Comparison of ENCODE assay signal across 9 cellular contexts in the genomic region with DNA sequence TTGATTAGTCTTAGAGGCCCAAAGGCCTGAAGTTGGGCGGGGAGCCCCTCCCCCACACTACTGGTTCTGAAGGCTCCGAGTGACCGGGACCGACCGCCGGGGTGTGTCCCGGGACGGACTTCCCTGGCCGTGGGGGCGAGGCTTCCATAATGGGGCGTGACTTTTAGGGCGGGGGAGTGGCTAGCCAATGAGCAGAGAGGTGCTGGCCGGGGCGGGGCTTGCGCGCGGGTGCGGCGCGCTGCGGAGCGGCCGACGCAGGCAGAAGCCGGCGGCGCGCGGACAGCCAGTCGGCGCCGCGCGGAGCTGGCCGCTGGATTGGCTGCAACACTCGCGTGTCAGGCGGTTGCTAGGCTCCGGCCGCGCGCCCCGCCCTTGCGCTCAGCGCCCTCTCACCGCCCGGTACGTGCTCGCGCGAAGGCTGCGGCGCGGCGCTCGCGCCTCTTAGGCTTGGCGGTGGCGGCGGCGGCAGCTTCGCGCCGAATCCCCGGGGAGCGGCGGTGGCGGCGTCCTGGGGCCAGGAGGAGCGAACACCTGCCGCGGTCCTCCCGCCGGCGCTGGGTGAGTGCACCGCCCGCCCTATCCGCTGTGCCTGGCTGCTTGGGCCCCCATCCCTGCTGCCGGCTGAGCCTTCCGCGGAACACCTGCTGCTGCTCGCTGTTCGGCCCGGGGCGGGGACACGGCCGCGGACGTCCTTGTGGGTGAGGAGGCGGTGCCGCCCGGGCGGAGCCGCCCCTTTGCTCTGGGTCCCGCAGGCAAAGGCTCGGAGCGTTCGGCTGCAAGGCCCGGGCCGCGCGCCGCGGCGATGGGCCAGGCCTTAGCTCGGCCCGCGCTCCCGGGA. TPM values are rescaled to one million over a fixed set of nuclear protein-coding genes. Genes with fewer than 3 reads are reported as not detected.
A peak's percentile ranks its signal among the peaks of the same experiment; 100 is the strongest.
DNase-seq lines count a peak whose midpoint lies in the region; ATAC-seq, FAIRE-seq and TF ChIP-seq lines count a peak whose summit lies in the region.
"Had no signal": no experiment of that assay in that cellular context is flagged by ENCODE, and none has a peak within 500 bp of the region (broad histone marks: within the 10 kb centered on the region; RNA-seq: fewer than 3 reads in every experiment).

A gene (plus strand): TSS at position 392 of the 838 bp plus-strand sequence. CDS start 40,268 bp downstream, outside the sequence.

- TF ChIP-seq POLR2A in GM19099 (IDR thresholded peaks at IDR 0.05; ENCODE audit: extremely low read depth, insufficient read length, low read depth): peak; percentile 85

- H3K27ac ChIP-seq in keratinocyte (ENCODE audit: control insufficient read depth, insufficient read depth, low read length): peak within 1 kb of the TSS; percentile 95

- H3K79me2 ChIP-seq in keratinocyte (ENCODE audit: control insufficient read depth, insufficient read depth, low read length): peaks cover 23% of the 10 kb centered on the region

- peak within 1 kb of the TSS; percentile 67 to 92 (median 79) for H3K4me3 ChIP-seq in keratinocyte (ENCODE audit: control insufficient read depth in 2 of 3, extremely low read depth in 1 of 3, insufficient read depth in 2 of 3, low read depth in 1 of 3, low read length in 3 of 3)

- FAIRE-seq in keratinocyte (lab: Jason Lieb, UNC): no peak
- FAIRE-seq: colon had no signal

- ATAC-seq in HG03378 (IDR thresholded peaks at IDR 0.05; ENCODE audit: unreplicated experiment): peak; percentile 60

- no peaks in the 10 kb centered on the region for H4K20me1 ChIP-seq in keratinocyte (ENCODE audit: control insufficient read depth, extremely low read depth, insufficient read depth, low read length)

- peak within 1 kb of the TSS; percentile 100 for H3K4me2 ChIP-seq in keratinocyte (ENCODE audit: control insufficient read depth, extremely low read depth, insufficient read depth, low read depth, low read length)

- dilution Hi-C loops in keratinocyte (cut with MboI; ENCODE audit: extremely low pct_ligation_motif_present, low sequenced_read_pairs): no loop called here

- DNase-seq in AG20443 (ENCODE audit: low spot score): peak; percentile 98
- DNase-seq in NCI-H460 (ENCODE audit: extremely low read depth, low read depth): peak; percentile 94
- DNase-seq in activated CD4-positive, CD25-positive, alpha-beta regulatory T cell treated with anti-CD3 and anti-CD28 coated beads, Interleukin-2, amount 50 U/mL, for 72 hours: peak; percentile 97
- peak; percentile 96 for DNase-seq in cerebellar cortex (ENCODE audit: low spot score)
- peak; percentile 77 for DNase-seq in keratinocyte (ENCODE audit: low read depth, low spot score)
- DNase-seq in stimulated activated CD4-positive, alpha-beta T cell treated with anti-CD3 and anti-CD28 coated beads, Interleukin-12 subunit alpha, Interleukin-12 subunit beta, amount 100 ng/mL, for 48 hours (ENCODE audit: low read depth in 2 of 3, low spot score in 1 of 3): peak; percentile 89 to 96 (median 96)

- H3K4me1 ChIP-seq in keratinocyte (ENCODE audit: control insufficient read depth, extremely low read depth, insufficient read depth, low read length): peaks cover 22% of the 10 kb centered on the region

- no peaks in the 10 kb centered on the region for H3K9me3 ChIP-seq in keratinocyte (ENCODE audit: control insufficient read depth, low read depth, low read length)

- H3K36me3 ChIP-seq in keratinocyte (ENCODE audit: control insufficient read depth in 2 of 2, extremely low read depth in 1 of 2, insufficient read depth in 2 of 2, low read length in 2 of 2): no peaks in the 10 kb centered on the region

- H3K9ac ChIP-seq in keratinocyte (ENCODE audit: control insufficient read depth, extremely low read depth, insufficient read depth, low read length): peak within 1 kb of the TSS; percentile 86

- no peaks in the 10 kb centered on the region for H3K27me3 ChIP-seq in keratinocyte (ENCODE audit: control insufficient read depth, extremely low read depth, insufficient read depth, low read length)

- no peak for TF ChIP-seq CTCF in keratinocyte (optimal IDR thresholded peaks at IDR 0.05 in 1 of 3, IDR thresholded peaks at IDR 0.05 in 1 of 3, conservative IDR thresholded peaks at IDR 0.05 in 1 of 3; ENCODE audit: extremely low read depth in 1 of 3, insufficient read depth in 2 of 3, low read length in 3 of 3)

- H3K9me1 ChIP-seq in keratinocyte (ENCODE audit: control insufficient read depth, extremely low read depth, insufficient read depth, low read length): no peaks in the 10 kb centered on the region

- peak within 1 kb of the TSS; percentile 94 for H2AFZ ChIP-seq in keratinocyte (ENCODE audit: control insufficient read depth, low read length)

RNA-seq across cellular contexts. Expression of the gene that starts here (rescaled TPM):
- 46.5 and 46.6 TPM in 2 replicates for total RNA-seq in NCI-H460 (2014; rRNA removed; shearing (Covaris generic))
- 59.4 and 145 TPM in 2 replicates for polyA plus RNA-seq in NCI-H460 (2014; cell fraction: nucleus; rRNA removed)
- polyA plus RNA-seq in keratinocyte: 22.0 to 34.4 TPM (median 32.9 TPM) in 3 replicates
- 8.2 TPM for polyA plus RNA-seq in keratinocyte (2011; ENCODE audit: low read depth)
- 10.4 and 11.3 TPM in 2 replicates for polyA plus RNA-seq in keratinocyte (2011; cell fraction: cytosol; rRNA removed)
- 71.4 and 71.9 TPM in 2 replicates for polyA plus RNA-seq in keratinocyte (2011; cell fraction: nucleus; rRNA removed)
- polyA plus RNA-seq in keratinocyte (2012; ENCODE audit: low replicate concordance): 29.5 and 36.6 TPM in 2 replicates
- polyA minus RNA-seq in keratinocyte: 72.6 to 230 TPM (median 84.9 TPM) in 3 replicates
- 34.0 TPM for polyA minus RNA-seq in keratinocyte (2011; cell fraction: cytosol; rRNA and poly(A)+ RNA removed)
- 107 and 141 TPM in 2 replicates for polyA minus RNA-seq in keratinocyte (2011; cell fraction: nucleus; rRNA and poly(A)+ RNA removed)

Comparison
In these comparisons a context has a peak if more than half of its experiments do, and no peak if none do; other contexts are left out.
1. Peak in every context shown above with its lines: DNase-seq, ATAC-seq, H3K4me3 ChIP-seq and H3K27ac ChIP-seq.